In genomic region chr7:131365876-131366275, GRCh38 we compare ENCODE assay signal across 15 cellular contexts. TPM values are rescaled to one million over a fixed set of nuclear protein-coding genes. Genes with fewer than 3 reads are reported as not detected.
DNase-seq lines count a peak whose midpoint lies in the region; ATAC-seq and TF ChIP-seq lines count a peak whose summit lies in the region.
"Had no signal": no experiment of that assay in that cellular context is flagged by ENCODE, and none has a peak within 500 bp of the region (broad histone marks: within the 10 kb centered on the region; RNA-seq: fewer than 3 reads in every experiment).

No MANE protein-coding gene starts in this region.

- no peaks in the 10 kb centered on the region for H3K36me3 ChIP-seq in body of pancreas (replicated peaks in 1 of 2; ENCODE audit: insufficient read depth in 1 of 2, low read depth in 2 of 2)
- H3K36me3 ChIP-seq: tibial nerve had no signal

- H3K4me3 Mint-ChIP-seq in natural killer cell treated with Interleukin-12 subunit alpha and Interleukin-12 subunit beta and Interleukin-15 and Interleukin-18, amount 100 ng/mL, for 72 hours: peak overlapping the region; percentile 63
- H3K4me3 Mint-ChIP-seq in natural killer cell: no peak overlapping the region
- H3K4me3 Mint-ChIP-seq: activated CD4-positive, alpha-beta memory T cell treated with anti-CD3 and anti-CD28 coated beads, Interleukin-2, amount 10 ng/mL, durations not matched to agents 7 days and 5 days had no signal

- H3K9me3 Mint-ChIP-seq in natural killer cell treated with Interleukin-12 subunit alpha and Interleukin-12 subunit beta and Interleukin-15 and Interleukin-18, amount 100 ng/mL, for 72 hours: no peaks in the 10 kb centered on the region
- no peaks in the 10 kb centered on the region for H3K9me3 Mint-ChIP-seq in natural killer cell
- H3K9me3 Mint-ChIP-seq: activated T-helper 2 cell treated with anti-CD3 and anti-CD28 coated beads, Interferon-gamma antibody, Interleukin-2, Interleukin-4, amounts not matched to agents 10 μg/mL and 5 μg/mL and 100 μg/mL, durations not matched to agents 14 hours and 24 hours and 36 hours; central memory CD8-positive, alpha-beta T cell had no signal

- WGBS in body of pancreas, 2 donors: 31 to 38% methylated on average over 3 of the region's 3 CpGs

- no peaks in the 10 kb centered on the region for H3K36me3 Mint-ChIP-seq in natural killer cell treated with Interleukin-12 subunit alpha and Interleukin-12 subunit beta and Interleukin-15 and Interleukin-18, amount 100 ng/mL, for 72 hours
- H3K36me3 Mint-ChIP-seq in natural killer cell: no peaks in the 10 kb centered on the region

- peak overlapping the region; percentile 19 to 60 for H3K27ac Mint-ChIP-seq in natural killer cell treated with Interleukin-12 subunit alpha and Interleukin-12 subunit beta and Interleukin-15 and Interleukin-18, amount 100 ng/mL, for 72 hours
- peak overlapping the region in 1 of 2 donors; percentile 18 for H3K27ac Mint-ChIP-seq in natural killer cell
- H3K27ac Mint-ChIP-seq: activated CD4-positive, alpha-beta memory T cell treated with anti-CD3 and anti-CD28 coated beads, Interleukin-2, amount 10 ng/mL, durations not matched to agents 7 days and 5 days; activated T-helper 2 cell treated with anti-CD3 and anti-CD28 coated beads, Interferon-gamma antibody, Interleukin-2, Interleukin-4, amounts not matched to agents 10 μg/mL and 5 μg/mL and 100 μg/mL, durations not matched to agents 14 hours and 24 hours and 36 hours had no signal

- peak in 1 of 2 donors; percentile 41 for ATAC-seq in natural killer cell treated with Interleukin-12 subunit alpha and Interleukin-12 subunit beta and Interleukin-15 and Interleukin-18, amount 100 ng/mL, for 72 hours
- ATAC-seq in natural killer cell: no peak
- ATAC-seq in body of pancreas: peak; percentile 52
- ATAC-seq in GM21529 (IDR thresholded peaks at IDR 0.05; ENCODE audit: unreplicated experiment): no peak
- ATAC-seq in GM19328 (IDR thresholded peaks at IDR 0.05; ENCODE audit: unreplicated experiment): no peak

- peaks cover 52 to 81% of the 10 kb centered on the region in 2 donors for H3K4me1 Mint-ChIP-seq in natural killer cell treated with Interleukin-12 subunit alpha and Interleukin-12 subunit beta and Interleukin-15 and Interleukin-18, amount 100 ng/mL, for 72 hours (ENCODE audit: low read depth in 2 of 2)
- H3K4me1 Mint-ChIP-seq in natural killer cell: peaks cover 67 to 75% of the 10 kb centered on the region in 2 donors

- peaks cover 48% of the 10 kb centered on the region for H3K4me1 ChIP-seq in body of pancreas

- no peak for DNase-seq in natural killer cell treated with Interleukin-12 subunit alpha and Interleukin-12 subunit beta and Interleukin-15 and Interleukin-18, amount 100 ng/mL, for 72 hours (ENCODE audit: low spot score)
- DNase-seq in natural killer cell: no peak
- DNase-seq in body of pancreas: no peak
- peak; percentile 76 for DNase-seq in iris pigment epithelial cell (ENCODE audit: low read depth)
- DNase-seq in activated T-cell treated with anti-CD3 and anti-CD28 coated beads, Interleukin-2, amount 50 U/mL, for 48 hours: no peak
- no peak for DNase-seq in NCI-H69 (lab: John Stamatoyannopoulos, UW)
- DNase-seq: activated CD4-positive, alpha-beta memory T cell treated with anti-CD3 and anti-CD28 coated beads, Interleukin-2, amount 10 ng/mL, durations not matched to agents 7 days and 5 days; DMS53; NCI-H1436 treated with DMSO at 0.1 percent for 48 hours had no signal

- H3K27me3 ChIP-seq in body of pancreas: no peaks in the 10 kb centered on the region
- H3K27me3 ChIP-seq: tibial nerve had no signal

- intact Hi-C loops in natural killer cell (cut with micrococcal nuclease): loop anchor here (5.0 kb wide), 1 partner anchor 39 kb away; the partner anchor contains the start of gene MKLN1
- intact Hi-C loops in body of pancreas (cut with DNase I): no loop called here

- TF ChIP-seq CTCF in natural killer cell (IDR thresholded peaks at IDR 0.05) (no peak), body of pancreas (IDR thresholded peaks at IDR 0.05) (no peak)

- H3K9me3 ChIP-seq in body of pancreas: no peaks in the 10 kb centered on the region
- H3K9me3 ChIP-seq: tibial nerve had no signal

- no peak for TF ChIP-seq POLR2A in body of pancreas (IDR thresholded peaks at IDR 0.05)

- H3K27me3 Mint-ChIP-seq in natural killer cell treated with Interleukin-12 subunit alpha and Interleukin-12 subunit beta and Interleukin-15 and Interleukin-18, amount 100 ng/mL, for 72 hours: no peaks in the 10 kb centered on the region
- H3K27me3 Mint-ChIP-seq in natural killer cell (ENCODE audit: low read depth in 2 of 2): no peaks in the 10 kb centered on the region
- H3K27me3 Mint-ChIP-seq: activated CD4-positive, alpha-beta memory T cell treated with anti-CD3 and anti-CD28 coated beads, Interleukin-2, amount 10 ng/mL, durations not matched to agents 7 days and 5 days; central memory CD8-positive, alpha-beta T cell had no signal

- no peak overlapping the region for H3K4me3 ChIP-seq in body of pancreas
- H3K4me3 ChIP-seq: GM12878, tibial nerve had no signal

- peak overlapping the region in 1 of 4 donors; percentile 28 for H3K27ac ChIP-seq in body of pancreas

RNA-seq across cellular contexts. Expression of gene MKLN1, which starts 38.2 kb away (rescaled TPM):
- total RNA-seq in natural killer cell treated with Interleukin-12 subunit alpha and Interleukin-12 subunit beta and Interleukin-15 and Interleukin-18, amount 100 ng/mL, for 72 hours: 10 to 100 TPM; 46.7 to 56.2 TPM
- total RNA-seq in natural killer cell: 10 to 100 TPM; 59.1 to 79.6 (median 65.0) TPM
- 10 to 100 TPM; 25.1 to 29.3 TPM for total RNA-seq in body of pancreas
